In the genomic region with DNA sequence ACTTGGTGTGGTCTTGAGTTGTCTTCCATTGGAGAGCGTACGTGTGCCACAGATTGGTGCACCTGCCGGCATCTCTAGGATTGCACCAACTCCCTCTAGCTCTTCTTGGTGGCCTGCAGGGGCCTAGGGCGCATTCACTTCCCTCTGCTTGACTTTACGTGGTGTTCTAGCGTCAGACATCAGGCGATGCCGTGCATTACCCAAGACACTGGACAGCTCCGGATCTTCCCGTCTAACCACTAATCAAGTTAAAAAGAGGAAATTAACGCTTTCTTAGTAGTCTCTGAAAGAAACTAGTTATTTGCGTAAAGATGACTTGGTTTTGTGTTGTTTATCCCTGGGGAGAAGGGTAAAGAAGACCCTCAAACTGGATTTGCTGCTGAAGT, we compare ENCODE assay signal across 8 cellular contexts. TPM values are rescaled to one million over a fixed set of nuclear protein-coding genes. Genes with fewer than 3 reads are reported as not detected.
A peak's percentile ranks its signal among the peaks of the same experiment; 100 is the strongest.
DNase-seq lines count a peak whose midpoint lies in the region; ATAC-seq and TF ChIP-seq lines count a peak whose summit lies in the region.

No MANE protein-coding gene starts in this region.

- no peaks in the 10 kb centered on the region for H3K9me3 Mint-ChIP-seq in activated CD8-positive, alpha-beta memory T cell treated with anti-CD3 and anti-CD28 coated beads, Interleukin-2, amount 10 ng/mL, durations not matched to agents 7 days and 5 days (ENCODE audit: low read depth)

- H3K9ac ChIP-seq in subcutaneous abdominal adipose tissue (ENCODE audit: low read length in 5 of 5), result peak overlapping the region in 4 of 5 donors; percentile 45 to 86 (median 60)

- CTCF ChIA-PET in activated CD8-positive, alpha-beta memory T cell treated with anti-CD3 and anti-CD28 coated beads, Interleukin-2, amount 10 ng/mL, durations not matched to agents 7 days and 5 days (lab: Charles Lee), result interaction anchor here (0.8 to 2.5 kb wide), 5 partner anchors 28 to 179 kb away, joined by 4 to 11 read pairs (median 6); no protein-coding TSS in a partner anchor

- peaks cover 2 to 40% (median 27%) of the 10 kb centered on the region in 5 donors for H3K4me1 ChIP-seq in subcutaneous abdominal adipose tissue (ENCODE audit: control insufficient read depth in 5 of 5, insufficient read depth in 5 of 5, low read length in 5 of 5)

- DNase-seq in activated CD8-positive, alpha-beta memory T cell treated with anti-CD3 and anti-CD28 coated beads, Interleukin-2, amount 10 ng/mL, durations not matched to agents 7 days and 5 days, result no peak
- no peak for DNase-seq in activated CD8-positive, alpha-beta memory T cell treated with anti-CD3 and anti-CD28 coated beads, Interleukin-2, amount 50 U/mL, for 4 hours
- peak; percentile 45 for DNase-seq in central memory CD4-positive, alpha-beta T cell
- DNase-seq in kidney tubule cell (ENCODE audit: low spot score) (peak; percentile 43), activated gamma-delta T cell treated with Interleukin-2 at 50 U/mL for 16 hours (no peak)

- peak overlapping the region; percentile 72 to 86 (median 77) for H3K4me3 ChIP-seq in subcutaneous abdominal adipose tissue (ENCODE audit: low read depth in 1 of 5, low read length in 5 of 5)

- no peak for ATAC-seq in activated CD8-positive, alpha-beta memory T cell treated with anti-CD3 and anti-CD28 coated beads, Interleukin-2, amount 10 ng/mL, durations not matched to agents 7 days and 5 days
- ATAC-seq in HG02885 (IDR thresholded peaks at IDR 0.05; ENCODE audit: poor library complexity, unreplicated experiment), result peak; percentile 44

- peaks cover 2 to 33% (median 19%) of the 10 kb centered on the region in 5 donors for H3K36me3 ChIP-seq in subcutaneous abdominal adipose tissue (ENCODE audit: control insufficient read depth in 5 of 5, insufficient read depth in 5 of 5, low read length in 5 of 5)

- H3K27ac Mint-ChIP-seq in activated CD8-positive, alpha-beta memory T cell treated with anti-CD3 and anti-CD28 coated beads, Interleukin-2, amount 10 ng/mL, durations not matched to agents 7 days and 5 days, result peak overlapping the region; percentile 82

- H3K4me1 Mint-ChIP-seq in activated CD8-positive, alpha-beta memory T cell treated with anti-CD3 and anti-CD28 coated beads, Interleukin-2, amount 10 ng/mL, durations not matched to agents 7 days and 5 days, result peaks cover 52% of the 10 kb centered on the region

- no peaks in the 10 kb centered on the region for H3K9me3 ChIP-seq in subcutaneous abdominal adipose tissue (ENCODE audit: control insufficient read depth in 5 of 5, low read length in 5 of 5)

- no peaks in the 10 kb centered on the region for H3K27me3 ChIP-seq in subcutaneous abdominal adipose tissue (ENCODE audit: control insufficient read depth in 5 of 5, insufficient read depth in 4 of 5, low read length in 5 of 5)

- no peaks in the 10 kb centered on the region for H3K27me3 Mint-ChIP-seq in activated CD8-positive, alpha-beta memory T cell treated with anti-CD3 and anti-CD28 coated beads, Interleukin-2, amount 10 ng/mL, durations not matched to agents 7 days and 5 days

- H3K36me3 Mint-ChIP-seq in activated CD8-positive, alpha-beta memory T cell treated with anti-CD3 and anti-CD28 coated beads, Interleukin-2, amount 10 ng/mL, durations not matched to agents 7 days and 5 days, result peaks cover 41% of the 10 kb centered on the region

- peak overlapping the region; percentile 81 for H3K27ac ChIP-seq in subcutaneous abdominal adipose tissue (ENCODE audit: low read depth, low read length)

- peak overlapping the region; percentile 89 for H3K4me3 Mint-ChIP-seq in activated CD8-positive, alpha-beta memory T cell treated with anti-CD3 and anti-CD28 coated beads, Interleukin-2, amount 10 ng/mL, durations not matched to agents 7 days and 5 days

TF ChIP-seq in PFSK-1, 5 proteins besides CTCF, POLR2A, EP300 and RAD21:
- TF ChIP-seq, protein P1, sequence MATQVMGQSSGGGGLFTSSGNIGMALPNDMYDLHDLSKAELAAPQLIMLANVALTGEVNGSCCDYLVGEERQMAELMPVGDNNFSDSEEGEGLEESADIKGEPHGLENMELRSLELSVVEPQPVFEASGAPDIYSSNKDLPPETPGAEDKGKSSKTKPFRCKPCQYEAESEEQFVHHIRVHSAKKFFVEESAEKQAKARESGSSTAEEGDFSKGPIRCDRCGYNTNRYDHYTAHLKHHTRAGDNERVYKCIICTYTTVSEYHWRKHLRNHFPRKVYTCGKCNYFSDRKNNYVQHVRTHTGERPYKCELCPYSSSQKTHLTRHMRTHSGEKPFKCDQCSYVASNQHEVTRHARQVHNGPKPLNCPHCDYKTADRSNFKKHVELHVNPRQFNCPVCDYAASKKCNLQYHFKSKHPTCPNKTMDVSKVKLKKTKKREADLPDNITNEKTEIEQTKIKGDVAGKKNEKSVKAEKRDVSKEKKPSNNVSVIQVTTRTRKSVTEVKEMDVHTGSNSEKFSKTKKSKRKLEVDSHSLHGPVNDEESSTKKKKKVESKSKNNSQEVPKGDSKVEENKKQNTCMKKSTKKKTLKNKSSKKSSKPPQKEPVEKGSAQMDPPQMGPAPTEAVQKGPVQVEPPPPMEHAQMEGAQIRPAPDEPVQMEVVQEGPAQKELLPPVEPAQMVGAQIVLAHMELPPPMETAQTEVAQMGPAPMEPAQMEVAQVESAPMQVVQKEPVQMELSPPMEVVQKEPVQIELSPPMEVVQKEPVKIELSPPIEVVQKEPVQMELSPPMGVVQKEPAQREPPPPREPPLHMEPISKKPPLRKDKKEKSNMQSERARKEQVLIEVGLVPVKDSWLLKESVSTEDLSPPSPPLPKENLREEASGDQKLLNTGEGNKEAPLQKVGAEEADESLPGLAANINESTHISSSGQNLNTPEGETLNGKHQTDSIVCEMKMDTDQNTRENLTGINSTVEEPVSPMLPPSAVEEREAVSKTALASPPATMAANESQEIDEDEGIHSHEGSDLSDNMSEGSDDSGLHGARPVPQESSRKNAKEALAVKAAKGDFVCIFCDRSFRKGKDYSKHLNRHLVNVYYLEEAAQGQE (IDR thresholded peaks at IDR 0.05; ENCODE audit: insufficient read depth in 1 of 2, low read depth in 2 of 2, low read length in 2 of 2), result peak; percentile 80 to 91
- TF ChIP-seq SIN3A (IDR thresholded peaks at IDR 0.05; ENCODE audit: borderline replicate concordance, insufficient read depth, low read length), result peak; percentile 61; the same call in 1 of the 2 replicates
- no peak for TF ChIP-seq TAF1 (IDR thresholded peaks at IDR 0.05; ENCODE audit: borderline replicate concordance, insufficient read depth, low read length)

RNA-seq across cellular contexts. Expression of gene IL10RB, which starts 0.5 kb away (rescaled TPM):
- 10 to 100 TPM; 30.9 to 34.9 TPM for total RNA-seq in activated CD8-positive, alpha-beta memory T cell treated with anti-CD3 and anti-CD28 coated beads, Interleukin-2, amount 10 ng/mL, durations not matched to agents 7 days and 5 days
- polyA plus RNA-seq in PFSK-1 (2012; ENCODE audit: insufficient read length, low read depth), result 26.6 TPM

RNA-seq across cellular contexts. Expression of gene IFNAR2, which starts 35.9 kb away (rescaled TPM):
- total RNA-seq in activated CD8-positive, alpha-beta memory T cell treated with anti-CD3 and anti-CD28 coated beads, Interleukin-2, amount 10 ng/mL, durations not matched to agents 7 days and 5 days, result 10 to 100 TPM; 45.8 to 54.9 TPM
- 10.4 TPM for polyA plus RNA-seq in PFSK-1 (2012; ENCODE audit: insufficient read length, low read depth)

RNA-seq across cellular contexts. Expression of gene IFNAR1, which starts 59.1 kb away (rescaled TPM):
- 10 to 100 TPM; 26.2 to 30.8 TPM for total RNA-seq in activated CD8-positive, alpha-beta memory T cell treated with anti-CD3 and anti-CD28 coated beads, Interleukin-2, amount 10 ng/mL, durations not matched to agents 7 days and 5 days
- polyA plus RNA-seq in PFSK-1 (2012; ENCODE audit: insufficient read length, low read depth), result 33.2 TPM

Comparison
In these comparisons a context has a peak if more than half of its experiments do, and no peak if none do; other contexts are left out.
1. DNase-seq: peak in central memory CD4-positive, alpha-beta T cell (single experiment) and kidney tubule cell (single experiment); none in activated CD8-positive, alpha-beta memory T cell treated with anti-CD3 and anti-CD28 coated beads, Interleukin-2, amount 10 ng/mL, durations not matched to agents 7 days and 5 days (single experiment), activated CD8-positive, alpha-beta memory T cell treated with anti-CD3 and anti-CD28 coated beads, Interleukin-2, amount 50 U/mL, for 4 hours (single experiment) and activated gamma-delta T cell treated with Interleukin-2 at 50 U/mL for 16 hours (single experiment).